Comparison of ENCODE assay signal across 18 cellular contexts in genomic region chr17:29837531-29837930, GRCh38.
DNase-seq lines count a peak whose midpoint lies in the region; ATAC-seq, FAIRE-seq and TF ChIP-seq lines count a peak whose summit lies in the region.
"Had no signal": no experiment of that assay in that cellular context is flagged by ENCODE, and none has a peak within 500 bp of the region (broad histone marks: within the 10 kb centered on the region; RNA-seq: fewer than 3 reads in every experiment).

No MANE protein-coding gene starts in this region.

- no TSS peak for BruUV-seq in IMR-90 (replicated peaks; lab: Mats Ljungman, UMichigan)
- BruUV-seq in Panc1 (replicated peaks; lab: Mats Ljungman, UMichigan): no TSS peak
- no TSS peak for BruUV-seq in HepG2 (replicated peaks; lab: Mats Ljungman, UMichigan)

- H4K20me1 ChIP-seq in IMR-90 (ENCODE audit: insufficient read depth, low read length) (peaks cover 3% of the 10 kb centered on the region; the same call in 1 of the 2 replicates), HepG2 (ENCODE audit: insufficient read depth, low read length) (no peaks in the 10 kb centered on the region)

- no peak overlapping the region for H3K23ac ChIP-seq in IMR-90 (ENCODE audit: low read depth, low read length)

- H3K4me1 ChIP-seq in IMR-90 (ENCODE audit: control insufficient read depth, insufficient read depth, low read length): peaks cover 8% of the 10 kb centered on the region
- no peaks in the 10 kb centered on the region for H3K4me1 ChIP-seq in Panc1 (ENCODE audit: control insufficient read depth, insufficient read depth, low read length)
- H3K4me1 ChIP-seq in HepG2 (ENCODE audit: insufficient read depth, low read length): no peaks in the 10 kb centered on the region
- H3K4me1 ChIP-seq in aorta (ENCODE audit: control insufficient read depth in 1 of 2, insufficient read depth in 2 of 2, low read length in 2 of 2): no peaks in the 10 kb centered on the region

- no peak overlapping the region for H2BK120ac ChIP-seq in IMR-90 (ENCODE audit: low read depth, low read length)

- no peaks in the 10 kb centered on the region for H3K79me2 ChIP-seq in HepG2 (ENCODE audit: insufficient read depth, low read length)

- no peaks in the 10 kb centered on the region for H3K27me3 ChIP-seq in IMR-90 (ENCODE audit: control insufficient read depth, insufficient read depth, low read length)
- H3K27me3 ChIP-seq in Panc1 (ENCODE audit: control insufficient read depth, insufficient read depth, low read length): no peaks in the 10 kb centered on the region
- H3K27me3 ChIP-seq in HepG2 (ENCODE audit: control insufficient read depth in 1 of 2, insufficient read depth in 2 of 2, low read length in 2 of 2): no peaks in the 10 kb centered on the region
- no peaks in the 10 kb centered on the region for H3K27me3 ChIP-seq in aorta (ENCODE audit: control insufficient read depth in 1 of 2, insufficient read depth in 2 of 2, low read length in 1 of 2)

- intact Hi-C loops in IMR-90 (cut with micrococcal nuclease) (no loop called here), Panc1 (cut with micrococcal nuclease; ENCODE audit: unreplicated experiment) (no loop called here), HepG2 (cut with micrococcal nuclease; ENCODE audit: unreplicated experiment) (no loop called here), aorta (cut with DNase I) (no loop called here)

- no peak overlapping the region for H3K4me2 ChIP-seq in IMR-90 (ENCODE audit: low read depth, low read length)
- no peak overlapping the region for H3K4me2 ChIP-seq in HepG2 (ENCODE audit: low read depth, low read length)
- H3K4me2 ChIP-seq: GM23338 had no signal

- no peak overlapping the region for H3K27ac ChIP-seq in IMR-90 (ENCODE audit: insufficient read depth, low read length)
- H3K27ac ChIP-seq in Panc1 (ENCODE audit: low read length): no peak overlapping the region
- no peak overlapping the region for H3K27ac ChIP-seq in HepG2 (ENCODE audit: extremely low read length, insufficient read depth, low read length)
- H3K27ac ChIP-seq in aorta (ENCODE audit: low read depth in 1 of 2, low read length in 2 of 2): no peak overlapping the region

- H3K4ac ChIP-seq in IMR-90 (ENCODE audit: low read depth, low read length): no peak overlapping the region

- TF ChIP-seq EP300 in HepG2 (IDR thresholded peaks at IDR 0.05; ENCODE audit: low read depth in 2 of 2, low read length in 2 of 2) (no peak), HepG2 (CRISPR knock-in tag; IDR thresholded peaks at IDR 0.05; ENCODE audit: borderline replicate concordance) (no peak)

- no peak overlapping the region for H2BK15ac ChIP-seq in IMR-90 (ENCODE audit: low read depth, low read length)

- H2AK9ac ChIP-seq in IMR-90 (replicated peaks; ENCODE audit: low read depth, low read length, poor library complexity): no peak overlapping the region

- no peak for TF ChIP-seq RAD21 in IMR-90 (IDR thresholded peaks at IDR 0.05; ENCODE audit: low read length)
- TF ChIP-seq RAD21 in HepG2 (CRISPR knock-in tag; IDR thresholded peaks at IDR 0.05): no peak

- no peak overlapping the region for H2AFZ ChIP-seq in IMR-90 (replicated peaks; ENCODE audit: low read length, poor library complexity)
- no peak overlapping the region for H2AFZ ChIP-seq in HepG2 (ENCODE audit: low read length)
- H2AFZ ChIP-seq: GM23338 had no signal

- H4K91ac ChIP-seq in IMR-90 (ENCODE audit: insufficient read depth, low read depth, low read length): no peak overlapping the region

- no peak overlapping the region for H2BK20ac ChIP-seq in IMR-90 (ENCODE audit: low read depth, low read length)

- H3K79me1 ChIP-seq in IMR-90 (ENCODE audit: low read depth in 1 of 2, low read length in 2 of 2): peaks cover 10 to 42% of the 10 kb centered on the region in 2 experiments; a peak in 3 of 4 replicates

- no peak for TF ChIP-seq POLR2A in IMR-90 (IDR thresholded peaks at IDR 0.05; ENCODE audit: low read depth, low read length)
- no peak for TF ChIP-seq POLR2A in HepG2 (IDR thresholded peaks at IDR 0.05; ENCODE audit: insufficient read depth in 1 of 2, low read depth in 2 of 2, low read length in 2 of 2)

- H2BK5ac ChIP-seq in IMR-90 (ENCODE audit: low read depth, low read length, poor library complexity, severe bottlenecking): no peak overlapping the region

- WGBS in IMR-90 (ENCODE audit: extremely low coverage in 2 of 2, insufficient read length in 1 of 2), 2 experiments: 100% methylated on average over 1 of the region's 7 CpGs; no CpG with 5 or more reads in 1 of the 2 experiments
- WGBS in HepG2 (ENCODE audit: low lambda C conversion rate): 83% methylated on average over 1 of the region's 7 CpGs
- WGBS in aorta, 2 donors: 94 to 98% methylated on average over 7 of the region's 7 CpGs

- DNase-seq in IMR-90: no peak
- DNase-seq in Panc1 (ENCODE audit: low read depth, low spot score): no peak
- DNase-seq in HepG2 (ENCODE audit: low spot score): no peak
- DNase-seq in aorta: no peak
- DNase-seq in pons (ENCODE audit: low spot score): no peak
- DNase-seq: C1 segment of cervical spinal cord; GF-D8; KG1; NCI-H1417 treated with DMSO at 0.1 percent for 48 hours; NCI-H187 treated with DMSO at 0.1 percent for 48 hours; NCI-H446 treated with DMSO at 0.1 percent for 48 hours; NCI-H748 treated with DMSO at 0.1 percent for 48 hours; NK-92 treated with Interleukin-12 subunit alpha and Interleukin-12 subunit beta, amount 100 ng/mL, for 24 hours; Right ventricle myocardium superior had no signal

- H3K14ac ChIP-seq in IMR-90 (replicated peaks; ENCODE audit: low read depth, low read length): no peak overlapping the region

- peaks cover 14% of the 10 kb centered on the region; the same call in 1 of the 2 replicates for H3K9me1 ChIP-seq in IMR-90 (ENCODE audit: insufficient read depth, low read length)

- H3K4me3 ChIP-seq in IMR-90 (ENCODE audit: insufficient read depth, low read depth, low read length): no peak overlapping the region
- no peak overlapping the region for H3K4me3 ChIP-seq in Panc1 (ENCODE audit: low read depth in 2 of 2, low read length in 2 of 2)
- no peak overlapping the region for H3K4me3 ChIP-seq in HepG2 (replicated peaks in 1 of 3; ENCODE audit: insufficient read depth in 1 of 3, low read depth in 2 of 3, low read length in 3 of 3)
- no peak overlapping the region for H3K4me3 ChIP-seq in aorta (ENCODE audit: low read length in 2 of 2)
- H3K4me3 ChIP-seq: GM23338 had no signal

- in situ Hi-C loops in IMR-90 (cut with MboI; ENCODE audit: low sequenced_read_pairs): no loop called here
- in situ Hi-C loops in Panc1 (cut with HindIII; ENCODE audit: low pct_unique_long_range_greater_than_20kb, low sequenced_read_pairs): no loop called here
- in situ Hi-C loops in HepG2 (cut with HindIII; ENCODE audit: extremely low pct_ligation_motif_present, low pct_unique_long_range_greater_than_20kb): loop anchor here (10.0 kb wide), 1 partner anchor 57 kb away; no protein-coding TSS in a partner anchor

- H3K18ac ChIP-seq in IMR-90 (ENCODE audit: low read depth, low read length): no peak overlapping the region

- no peak for TF ChIP-seq CTCF in IMR-90 (conservative IDR thresholded peaks at IDR 0.05; ENCODE audit: low read depth, low read length)
- TF ChIP-seq CTCF in Panc1 (IDR thresholded peaks at IDR 0.05): no peak
- no peak for TF ChIP-seq CTCF in HepG2 (CRISPR knock-in tag; IDR thresholded peaks at IDR 0.05)

- peak overlapping the region; percentile 0; the same call in 1 of the 2 replicates for H2AK5ac ChIP-seq in IMR-90 (ENCODE audit: low read depth, low read length)

- H3K9ac ChIP-seq in IMR-90 (ENCODE audit: low read depth, low read length): no peak overlapping the region
- H3K9ac ChIP-seq in HepG2 (ENCODE audit: insufficient read depth, low read depth, low read length): no peak overlapping the region

- no peaks in the 10 kb centered on the region for H3K9me3 ChIP-seq in IMR-90 (ENCODE audit: control insufficient read depth, insufficient read depth, low read length)
- H3K9me3 ChIP-seq in Panc1 (ENCODE audit: control insufficient read depth, insufficient read depth, low read depth, low read length): no peaks in the 10 kb centered on the region
- H3K9me3 ChIP-seq in HepG2 (ENCODE audit: low read length): no peaks in the 10 kb centered on the region
- H3K9me3 ChIP-seq in aorta (ENCODE audit: control insufficient read depth, low read length): no peaks in the 10 kb centered on the region

- dilution Hi-C loops in IMR-90 (cut with HindIII; ENCODE audit: low sequenced_read_pairs, unreplicated experiment): no loop called here

- no peak overlapping the region for H3K56ac ChIP-seq in IMR-90 (ENCODE audit: extremely low read depth, insufficient read depth, low read length)

- POLR2A ChIA-PET in IMR-90 (lab: Charles Lee; ENCODE audit: unreplicated experiment) (interaction anchor here (0.6 kb wide), 2 partner anchors 17 to 30 kb away, joined by 6 to 24 read pairs; no protein-coding TSS in a partner anchor), Panc1 (lab: Charles Lee) (no interaction called here), HepG2 (lab: Yijun Ruan, JAX) (no interaction called here)

- no peak overlapping the region for H4K8ac ChIP-seq in IMR-90 (ENCODE audit: low read depth in 2 of 2, low read length in 2 of 2)

- H3K36me3 ChIP-seq in IMR-90 (ENCODE audit: control insufficient read depth, insufficient read depth, low read length) (no peaks in the 10 kb centered on the region), Panc1 (ENCODE audit: control insufficient read depth, insufficient read depth, low read length) (no peaks in the 10 kb centered on the region), HepG2 (replicated peaks in 1 of 2; ENCODE audit: control insufficient read depth in 1 of 2, insufficient read depth in 2 of 2, low read length in 2 of 2) (no peaks in the 10 kb centered on the region), aorta (ENCODE audit: control insufficient read depth in 1 of 2, insufficient read depth in 2 of 2, low read length in 1 of 2) (no peaks in the 10 kb centered on the region)

- no peak for FAIRE-seq in HepG2 (lab: Jason Lieb, UNC)

- no peak overlapping the region for H4K5ac ChIP-seq in IMR-90 (ENCODE audit: low read depth, low read length)

- ATAC-seq in IMR-90 (ENCODE audit: low read depth): no peak
- peak; percentile 34; the same call in 1 of the 2 replicates for ATAC-seq in Panc1
- no peak for ATAC-seq in HepG2
- ATAC-seq in aorta (ENCODE audit: low FRiP score): peak; percentile 33
- no peak for ATAC-seq in GM18498 (IDR thresholded peaks at IDR 0.05; ENCODE audit: unreplicated experiment)
- no peak for ATAC-seq in HG03135 (IDR thresholded peaks at IDR 0.05; ENCODE audit: unreplicated experiment)
- ATAC-seq: GM23338, HCT116 had no signal

- CTCF ChIA-PET in IMR-90 (lab: Yijun Ruan, JAX) (no interaction called here), Panc1 (lab: Charles Lee) (interaction anchor here (0.8 kb wide), 1 partner anchor 12 kb away, joined by 4 read pairs; no protein-coding TSS in a partner anchor), HepG2 (lab: Yijun Ruan, JAX; ENCODE audit: low intra/inter-chr PET ratio, low total read pairs) (no interaction called here)

TF ChIP-seq in IMR-90, 13 proteins besides CTCF, POLR2A, EP300 and RAD21 (continues in another document):
- no peak for TF ChIP-seq SMC3 (IDR thresholded peaks at IDR 0.05; ENCODE audit: low read depth, low read length)

TF ChIP-seq in HepG2, 621 proteins besides CTCF, POLR2A, EP300 and RAD21:
- 0 out of 2 replicates have a peak, but pooled peaks have one; percentile 1 for TF ChIP-seq HNRNPL (IDR thresholded peaks at IDR 0.05; ENCODE audit: low read depth, low read length)
- no peak for TF ChIP-seq ZNF772 (CRISPR knock-in tag; IDR thresholded peaks at IDR 0.05)
- TF ChIP-seq AGO2 (optimal IDR thresholded peaks at IDR 0.05; ENCODE audit: low read depth, low read length): no peak

Comparison
In these comparisons a context has a peak if more than half of its experiments do, and no peak if none do; other contexts are left out.
1. ATAC-seq: peak in Panc1 (single experiment) and aorta (single experiment); none in IMR-90 (single experiment), HepG2 (single experiment), GM18498 (single experiment) and HG03135 (single experiment).